Comparison of ENCODE assay signal across 13 cellular contexts in genomic region chr6:134267917-134268361, GRCh38. TPM values are rescaled to one million over a fixed set of nuclear protein-coding genes. Genes with fewer than 3 reads are reported as not detected.
A peak's percentile ranks its signal among the peaks of the same experiment; 100 is the strongest.
DNase-seq lines count a peak whose midpoint lies in the region; ATAC-seq, FAIRE-seq and TF ChIP-seq lines count a peak whose summit lies in the region.
"Had no signal": no experiment of that assay in that cellular context is flagged by ENCODE, and none has a peak within 500 bp of the region (broad histone marks: within the 10 kb centered on the region; RNA-seq: fewer than 3 reads in every experiment).

No MANE protein-coding gene starts in this region.

- no peak overlapping the region for H3K4me3 ChIP-seq in astrocyte (ENCODE audit: insufficient read depth, low read depth, low read length)
- H3K4me3 ChIP-seq in iPS DF 6.9 (ENCODE audit: low read length), result no peak overlapping the region
- H3K4me3 ChIP-seq in thyroid gland (replicated peaks in 1 of 3), result no peak overlapping the region
- H3K4me3 ChIP-seq: cardiac muscle cell, GM12878, stomach had no signal

- TF ChIP-seq CTCF in astrocyte (IDR thresholded peaks at IDR 0.05; ENCODE audit: insufficient read depth, low read depth, low read length) (no peak), thyroid gland (IDR thresholded peaks at IDR 0.05) (no peak)

- peak overlapping the region; percentile 64 for H2AFZ ChIP-seq in astrocyte (ENCODE audit: low read depth, low read length)

- DNase-seq in NCI-H1417 (lab: John Stamatoyannopoulos, UW), result peak; percentile 20 to 95 (median 71)
- no peak for DNase-seq in NCI-H1417 treated with DMSO at 0.1 percent for 48 hours (lab: John Stamatoyannopoulos, UW)
- no peak for DNase-seq in astrocyte (ENCODE audit: low read depth)
- peak; percentile 35 for DNase-seq in iPS DF 6.9 (ENCODE audit: low read depth, low spot score)
- peak; percentile 70 to 78 for DNase-seq in thyroid gland
- no peak for DNase-seq in hepatic stellate cell (ENCODE audit: low spot score)
- no peak for DNase-seq in KG1 (lab: John Stamatoyannopoulos, UW)
- DNase-seq: stomach had no signal

- H3K4me1 ChIP-seq in astrocyte (ENCODE audit: insufficient read depth, low read length), result no peaks in the 10 kb centered on the region
- H3K4me1 ChIP-seq in iPS DF 6.9 (ENCODE audit: control insufficient read depth, insufficient read depth, low read length), result peaks cover 2% of the 10 kb centered on the region; the same call in 1 of the 2 replicates
- H3K4me1 ChIP-seq in thyroid gland, result peaks cover 12 to 23% of the 10 kb centered on the region in 2 donors

- H3K36me3 ChIP-seq in astrocyte (ENCODE audit: insufficient read depth, low read length) (no peaks in the 10 kb centered on the region), iPS DF 6.9 (ENCODE audit: control insufficient read depth, insufficient read depth, low read length) (no peaks in the 10 kb centered on the region), thyroid gland (no peaks in the 10 kb centered on the region)
- H3K36me3 ChIP-seq: cardiac muscle cell, stomach had no signal

- H3K27ac Mint-ChIP-seq in astrocyte (ENCODE audit: unreplicated experiment), result no peak overlapping the region

- no CpG with 5 or more reads among the region's 10 CpGs for WGBS in iPS DF 6.9 (ENCODE audit: insufficient coverage, insufficient read length)
- 41 to 48% methylated on average over 10 of the region's 10 CpGs for WGBS in thyroid gland, 2 donors

- no peak overlapping the region for H3K4me3 Mint-ChIP-seq in astrocyte (ENCODE audit: unreplicated experiment)

- peak in 1 of 2 donors; percentile 26 for TF ChIP-seq POLR2A in thyroid gland (IDR thresholded peaks at IDR 0.05)

- no peaks in the 10 kb centered on the region for H3K79me2 ChIP-seq in astrocyte (ENCODE audit: insufficient read depth, low read length)

- ATAC-seq in HG02840 (IDR thresholded peaks at IDR 0.05; ENCODE audit: low FRiP score, unreplicated experiment), result no peak
- ATAC-seq: GM12878 had no signal

- peaks cover 3% of the 10 kb centered on the region for H3K4me1 Mint-ChIP-seq in astrocyte (ENCODE audit: low read depth, unreplicated experiment)

- peaks cover under 1% of the 10 kb centered on the region for H3K27me3 Mint-ChIP-seq in astrocyte (ENCODE audit: low read depth, unreplicated experiment)

- H3K9ac ChIP-seq in astrocyte (ENCODE audit: low read length), result no peak overlapping the region

- intact Hi-C loops in thyroid gland (cut with DNase I), result loop anchor here (10.0 kb wide), 1 partner anchor 83 kb away; no protein-coding TSS in a partner anchor

- H3K27me3 ChIP-seq in astrocyte (ENCODE audit: insufficient read depth, low read length) (no peaks in the 10 kb centered on the region), iPS DF 6.9 (ENCODE audit: control insufficient read depth, insufficient read depth, low read length) (no peaks in the 10 kb centered on the region), thyroid gland (no peaks in the 10 kb centered on the region)
- H3K27me3 ChIP-seq: cardiac muscle cell, stomach had no signal

- no peaks in the 10 kb centered on the region for H3K9me3 Mint-ChIP-seq in astrocyte (ENCODE audit: unreplicated experiment)

- H3K36me3 Mint-ChIP-seq in astrocyte (ENCODE audit: low read depth, unreplicated experiment), result no peaks in the 10 kb centered on the region

- no peak overlapping the region for H3K4me2 ChIP-seq in astrocyte (ENCODE audit: low read length)

- H4K20me1 ChIP-seq in astrocyte (ENCODE audit: insufficient read depth, low read length), result no peaks in the 10 kb centered on the region

- no peak overlapping the region for H3K27ac ChIP-seq in astrocyte (ENCODE audit: low read depth, low read length)
- H3K27ac ChIP-seq in iPS DF 6.9 (ENCODE audit: low read length), result no peak overlapping the region
- peak overlapping the region; percentile 72 to 90 (median 74) for H3K27ac ChIP-seq in thyroid gland
- H3K27ac ChIP-seq: cardiac muscle cell, stomach had no signal

- H3K9me3 ChIP-seq in astrocyte (ENCODE audit: insufficient read depth, low read depth, low read length), result no peaks in the 10 kb centered on the region
- H3K9me3 ChIP-seq in iPS DF 6.9 (ENCODE audit: control insufficient read depth, insufficient read depth, low read length), result no peaks in the 10 kb centered on the region
- H3K9me3 ChIP-seq in thyroid gland, result no peaks in the 10 kb centered on the region
- H3K9me3 ChIP-seq: stomach had no signal

- FAIRE-seq in astrocyte (lab: Jason Lieb, UNC), result no peak
- FAIRE-seq: A204.1, GM12878, RCC 7860 had no signal

RNA-seq across cellular contexts. Expression of gene SGK1, which starts 50.0 kb away (rescaled TPM):
- total RNA-seq in astrocyte, result 117 and 118 TPM in 2 replicates
- total RNA-seq in thyroid gland, result 100 to 1,000 TPM; 151 to 361 (median 194) TPM

Comparison
In these comparisons a context has a peak if more than half of its experiments do, and no peak if none do; other contexts are left out.
1. DNase-seq: peak in NCI-H1417 (3 of 3), iPS DF 6.9 (single experiment) and thyroid gland (2 of 2); none in NCI-H1417 treated with DMSO at 0.1 percent for 48 hours (single experiment), astrocyte (single experiment), hepatic stellate cell (single experiment) and KG1 (single experiment).
2. H3K27ac ChIP-seq: peak in thyroid gland (3 of 3); none in astrocyte (single experiment) and iPS DF 6.9 (single experiment).